Comparison of ENCODE assay signal across 8 cellular contexts in the genomic region with DNA sequence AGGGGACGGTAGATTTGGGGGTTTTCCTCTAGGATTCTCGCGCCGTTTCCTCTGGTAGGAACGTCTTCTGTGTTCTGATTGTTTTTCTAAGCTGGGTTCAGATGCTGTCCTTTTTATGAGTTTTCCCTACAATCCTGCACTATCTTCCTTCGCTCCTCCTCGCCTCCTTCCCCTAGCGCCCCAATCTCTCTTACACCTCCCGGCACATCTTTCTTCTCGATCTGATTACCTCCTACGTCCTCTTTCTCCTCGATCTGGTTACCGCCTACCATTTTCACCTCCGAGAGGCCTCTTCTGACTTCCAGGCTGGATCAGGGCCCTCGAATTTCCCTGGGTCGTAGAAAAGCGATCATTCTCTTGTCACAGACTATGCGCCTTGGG. TPM values are rescaled to one million over a fixed set of nuclear protein-coding genes. Genes with fewer than 3 reads are reported as not detected.
DNase-seq lines count a peak whose midpoint lies in the region; TF ChIP-seq lines count a peak whose summit lies in the region.

No MANE protein-coding gene starts in this region.

- DNase-seq in activated naive CD4-positive, alpha-beta T cell treated with Interleukin-2 at 50 U/mL for 16 hours = peak; percentile 10
- no peak for DNase-seq in activated naive CD4-positive, alpha-beta T cell (lab: John Stamatoyannopoulos, UW)
- peak; percentile 52 to 64 for DNase-seq in Kasumi-1 (lab: John Stamatoyannopoulos, UW)
- DNase-seq in brain microvascular endothelial cell = no peak
- DNase-seq in mesenchymal stem cell = no peak
- DNase-seq in posterior vena cava (ENCODE audit: low spot score) = no peak
- DNase-seq in ureter (ENCODE audit: low spot score) = no peak
- no peak for DNase-seq in NCI-H146 (lab: John Stamatoyannopoulos, UW)

- no peak overlapping the region for H4K91ac ChIP-seq in mesenchymal stem cell (ENCODE audit: low read length)

- H3K14ac ChIP-seq in mesenchymal stem cell (ENCODE audit: low read length in 2 of 2) = peak overlapping the region in 1 of 2 experiments; percentile 74

- no peak overlapping the region for H2AFZ ChIP-seq in mesenchymal stem cell (ENCODE audit: low read depth, low read length)

- H4K8ac ChIP-seq in mesenchymal stem cell (ENCODE audit: low read length) = peak overlapping the region; percentile 52

- TF ChIP-seq CTCF in brain microvascular endothelial cell (IDR thresholded peaks at IDR 0.05; ENCODE audit: low read depth, low read length, missing control alignments) = no peak

- peak overlapping the region; percentile 33 for H2BK15ac ChIP-seq in mesenchymal stem cell (ENCODE audit: low read depth, poor library complexity, severe bottlenecking)

- peak overlapping the region; percentile 77 for H3K4me2 ChIP-seq in mesenchymal stem cell (ENCODE audit: low read length, poor library complexity, severe bottlenecking)

- H3K4me1 ChIP-seq in mesenchymal stem cell (ENCODE audit: control insufficient read depth, insufficient read depth, low read depth, low read length) = peaks cover 15% of the 10 kb centered on the region

- peak overlapping the region; percentile 100 for H3K9ac ChIP-seq in mesenchymal stem cell (ENCODE audit: low read length)

- intact Hi-C loops in posterior vena cava (cut with DNase I) = loop anchor here in 1 of 2 donors (5.0 kb wide), 1 partner anchor 43 kb away; no protein-coding TSS in a partner anchor

- no peaks in the 10 kb centered on the region for H3K9me3 ChIP-seq in mesenchymal stem cell (ENCODE audit: control insufficient read depth, low read length)

- H3K27ac ChIP-seq in brain microvascular endothelial cell (peak overlapping the region; percentile 100), mesenchymal stem cell (ENCODE audit: low read length, poor library complexity, severe bottlenecking) (peak overlapping the region; percentile 99)

- peak overlapping the region; percentile 53 for H2BK5ac ChIP-seq in mesenchymal stem cell (ENCODE audit: low read depth, low read length, poor library complexity, severe bottlenecking)

- peaks cover 6% of the 10 kb centered on the region for H3K79me1 ChIP-seq in mesenchymal stem cell (replicated peaks; ENCODE audit: low read length, poor library complexity, severe bottlenecking)

- H3K4me3 ChIP-seq in brain microvascular endothelial cell (ENCODE audit: low read depth, low read length) (peak overlapping the region; percentile 98), mesenchymal stem cell (ENCODE audit: insufficient read depth in 1 of 2, low read depth in 1 of 2, low read length in 2 of 2) (peak overlapping the region; percentile 86 to 99)

- in situ Hi-C loops in brain microvascular endothelial cell (cut with HindIII; ENCODE audit: low pct_ligation_motif_present, low sequenced_read_pairs) = no loop called here

- peaks cover 40% of the 10 kb centered on the region for H3K36me3 ChIP-seq in brain microvascular endothelial cell (replicated peaks)
- peaks cover 31 to 42% of the 10 kb centered on the region in 2 experiments for H3K36me3 ChIP-seq in mesenchymal stem cell (ENCODE audit: control insufficient read depth in 1 of 2, insufficient read depth in 2 of 2, low read depth in 1 of 2, low read length in 2 of 2)

- no peak overlapping the region for H2BK12ac ChIP-seq in mesenchymal stem cell (ENCODE audit: low read length in 2 of 2)

- no peaks in the 10 kb centered on the region for H3K27me3 ChIP-seq in brain microvascular endothelial cell (replicated peaks)
- H3K27me3 ChIP-seq in mesenchymal stem cell (ENCODE audit: control insufficient read depth in 1 of 2, insufficient read depth in 1 of 2, low read length in 2 of 2) = no peaks in the 10 kb centered on the region

- peak overlapping the region in 1 of 2 experiments; percentile 63 for H3K4ac ChIP-seq in mesenchymal stem cell (ENCODE audit: low read depth in 1 of 2, low read length in 2 of 2)

- H3K18ac ChIP-seq in mesenchymal stem cell (ENCODE audit: low read depth in 1 of 2, low read length in 2 of 2) = peak overlapping the region; percentile 81 to 90

- no peak overlapping the region for H3K23ac ChIP-seq in mesenchymal stem cell (ENCODE audit: low read length in 2 of 2)

- peak overlapping the region; percentile 13 for H2BK120ac ChIP-seq in mesenchymal stem cell (ENCODE audit: low read depth, low read length)

- WGBS in mesenchymal stem cell = 1% methylated on average over 17 of the region's 18 CpGs

- H2AK5ac ChIP-seq in mesenchymal stem cell (ENCODE audit: low read length, severe bottlenecking) = peak overlapping the region; percentile 28

RNA-seq across cellular contexts. Expression of gene BUD31, which starts 0.4 kb away (rescaled TPM):
- polyA plus RNA-seq in mesenchymal stem cell (2013, experiment 1 of 2) = 171 TPM
- polyA plus RNA-seq in mesenchymal stem cell (2013, experiment 2 of 2) = 175 TPM
- total RNA-seq in posterior vena cava = 10 to 100 TPM; 48.2 to 57.1 TPM
- 104 TPM for total RNA-seq in ureter

RNA-seq across cellular contexts. Expression of gene PDAP1, which starts 0.8 kb away (rescaled TPM):
- polyA plus RNA-seq in mesenchymal stem cell (2013, experiment 1 of 2) = 109 TPM
- polyA plus RNA-seq in mesenchymal stem cell (2013, experiment 2 of 2) = 104 TPM
- 10 to 100 TPM; 84.1 to 95.6 TPM for total RNA-seq in posterior vena cava
- total RNA-seq in ureter = 95.1 TPM

RNA-seq across cellular contexts. Expression of gene PTCD1, which starts 29.4 kb away (rescaled TPM):
- 2.8 TPM for polyA plus RNA-seq in mesenchymal stem cell (2013, experiment 1 of 2)
- 2.4 TPM for polyA plus RNA-seq in mesenchymal stem cell (2013, experiment 2 of 2)
- total RNA-seq in posterior vena cava = 1 to 10 TPM; 3.1 to 5.6 TPM
- total RNA-seq in ureter = 6.6 TPM

RNA-seq across cellular contexts. Expression of gene CPSF4, which starts 29.6 kb away (rescaled TPM):
- 26.1 TPM for polyA plus RNA-seq in mesenchymal stem cell (2013, experiment 1 of 2)
- 26.9 TPM for polyA plus RNA-seq in mesenchymal stem cell (2013, experiment 2 of 2)
- total RNA-seq in posterior vena cava = 10 to 100 TPM; 22.9 to 25.7 TPM
- total RNA-seq in ureter = 40.8 TPM

RNA-seq across cellular contexts. Expression of gene ARPC1B, which starts 34.7 kb away (rescaled TPM):
- polyA plus RNA-seq in mesenchymal stem cell (2013, experiment 1 of 2) = 211 TPM
- polyA plus RNA-seq in mesenchymal stem cell (2013, experiment 2 of 2) = 214 TPM
- total RNA-seq in posterior vena cava = 100 to 1,000 TPM; 102 to 144 TPM
- 94.0 TPM for total RNA-seq in ureter

Comparison
In these comparisons a context has a peak if more than half of its experiments do, and no peak if none do; other contexts are left out.
1. DNase-seq: peak in activated naive CD4-positive, alpha-beta T cell treated with Interleukin-2 at 50 U/mL for 16 hours (single experiment) and Kasumi-1 (2 of 2); none in activated naive CD4-positive, alpha-beta T cell (0 of 4), brain microvascular endothelial cell (single experiment), mesenchymal stem cell (single experiment), posterior vena cava (single experiment), ureter (single experiment) and NCI-H146 (single experiment).